ENCODE assay signal across 24 cellular contexts in the genomic region with DNA sequence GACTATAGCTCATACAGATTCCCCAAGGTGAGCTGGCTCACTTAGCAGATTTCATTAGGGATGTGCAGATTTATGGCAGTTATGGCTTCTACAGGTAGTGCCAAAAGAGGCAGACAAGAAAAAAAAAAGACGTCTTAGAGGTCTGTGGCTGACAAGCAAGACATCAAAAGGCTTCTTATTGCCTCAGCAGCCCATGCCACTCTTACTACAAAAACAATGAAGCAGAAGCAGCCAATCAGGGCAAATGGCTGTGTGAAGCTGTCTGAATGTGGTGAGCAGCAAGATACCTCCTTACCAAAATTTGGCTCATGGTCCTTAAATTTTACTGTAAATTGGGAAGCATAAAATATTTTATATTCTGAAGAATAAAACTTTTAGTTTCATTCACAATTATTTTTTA.
"Had no signal": no experiment of that assay in that cellular context is flagged by ENCODE, and none has a peak within 500 bp of the region (broad histone marks: within the 10 kb centered on the region; RNA-seq: fewer than 3 reads in every experiment).

No MANE protein-coding gene starts in this region.

- FAIRE-seq: pancreas, small intestine had no signal

- H3K27ac Mint-ChIP-seq: naive thymus-derived CD4-positive, alpha-beta T cell; natural killer cell treated with Interleukin-12 subunit alpha and Interleukin-12 subunit beta and Interleukin-15 and Interleukin-18, amount 100 ng/mL, for 72 hours; stimulated activated effector memory CD8-positive, alpha-beta T cell treated with anti-CD3 and anti-CD28 coated beads, Interleukin-12 subunit alpha, Interleukin-12 subunit beta, amount 100 ng/mL, for 72 hours; stimulated activated naive CD8-positive, alpha-beta T cell treated with anti-CD3 and anti-CD28 coated beads, Interleukin-15, Interleukin-2, amounts not matched to agents 100 ng/mL and 50 ng/mL, for 24 hours; type B pancreatic cell had no signal

- H3K27ac ChIP-seq: hepatocyte, left ventricle myocardium inferior, pancreas, prostate gland, sigmoid colon, spleen, tibial nerve, uterus had no signal

- H3K4me3 ChIP-seq: hepatocyte, left ventricle myocardium inferior, lung, mucosa of descending colon, pancreas, prostate gland, sigmoid colon, spleen, tibial nerve, uterus had no signal

- H3K36me3 ChIP-seq: left ventricle myocardium inferior, pancreas, prostate gland, sigmoid colon, spleen, tibial nerve, uterus had no signal

- H3K4me3 Mint-ChIP-seq: naive thymus-derived CD4-positive, alpha-beta T cell; natural killer cell treated with Interleukin-12 subunit alpha and Interleukin-12 subunit beta and Interleukin-15 and Interleukin-18, amount 100 ng/mL, for 72 hours; stimulated activated effector memory CD8-positive, alpha-beta T cell treated with anti-CD3 and anti-CD28 coated beads, Interleukin-12 subunit alpha, Interleukin-12 subunit beta, amount 100 ng/mL, for 72 hours; stimulated activated naive CD8-positive, alpha-beta T cell treated with anti-CD3 and anti-CD28 coated beads, Interleukin-15, Interleukin-2, amounts not matched to agents 100 ng/mL and 50 ng/mL, for 24 hours; type B pancreatic cell had no signal

- H3K9me3 ChIP-seq: mucosa of descending colon, pancreas, prostate gland, sigmoid colon, tibial nerve, uterus had no signal

- H3K9me3 Mint-ChIP-seq: type B pancreatic cell had no signal

- DNase-seq: islet precursor cell; left ventricle myocardium inferior; midbrain; mucosa of descending colon; naive thymus-derived CD4-positive, alpha-beta T cell; nucleus accumbens; pancreas; posterior cingulate gyrus; retina; right cardiac atrium; sigmoid colon; small intestine; spleen; stimulated activated CD4-positive, alpha-beta T cell treated with anti-CD3 and anti-CD28 coated beads, Interleukin-4, amount 100 ng/mL, for 24 hours; stimulated activated naive CD4-positive, alpha-beta T cell; uterus had no signal

- H3K27me3 ChIP-seq: hepatocyte, pancreas, sigmoid colon, spleen, tibial nerve, uterus had no signal

- H3K4me1 ChIP-seq: left ventricle myocardium inferior, pancreas, prostate gland, sigmoid colon, spleen, tibial nerve, uterus had no signal

- H3K4me1 Mint-ChIP-seq: naive thymus-derived CD4-positive, alpha-beta T cell; stimulated activated effector memory CD8-positive, alpha-beta T cell treated with anti-CD3 and anti-CD28 coated beads, Interleukin-12 subunit alpha, Interleukin-12 subunit beta, amount 100 ng/mL, for 72 hours had no signal

- H3K27me3 Mint-ChIP-seq: naive thymus-derived CD4-positive, alpha-beta T cell; natural killer cell treated with Interleukin-12 subunit alpha and Interleukin-12 subunit beta and Interleukin-15 and Interleukin-18, amount 100 ng/mL, for 72 hours; stimulated activated naive CD8-positive, alpha-beta T cell treated with anti-CD3 and anti-CD28 coated beads, Interleukin-15, Interleukin-2, amounts not matched to agents 100 ng/mL and 50 ng/mL, for 24 hours; type B pancreatic cell had no signal

- H3K36me3 Mint-ChIP-seq: naive thymus-derived CD4-positive, alpha-beta T cell; natural killer cell treated with Interleukin-12 subunit alpha and Interleukin-12 subunit beta and Interleukin-15 and Interleukin-18, amount 100 ng/mL, for 72 hours; stimulated activated effector memory CD8-positive, alpha-beta T cell treated with anti-CD3 and anti-CD28 coated beads, Interleukin-12 subunit alpha, Interleukin-12 subunit beta, amount 100 ng/mL, for 72 hours; type B pancreatic cell had no signal
